In genomic region chr3:142251951-142252350, GRCh38 we compare ENCODE assay signal across 21 cellular contexts.
"Had no signal": no experiment of that assay in that cellular context is flagged by ENCODE, and none has a peak within 500 bp of the region (broad histone marks: within the 10 kb centered on the region; RNA-seq: fewer than 3 reads in every experiment).

No MANE protein-coding gene starts in this region.

- H3K36me3 ChIP-seq: cardiac muscle cell, heart left ventricle, uterus had no signal

- H3K4me3 ChIP-seq: cardiac muscle cell, heart left ventricle, testis, uterus had no signal

- FAIRE-seq: small intestine had no signal

- H3K9me3 ChIP-seq: testis had no signal

- ATAC-seq: heart left ventricle; left cardiac atrium; sciatic nerve; stimulated activated naive B cell treated with anti-CD40 and anti-IgM and Interleukin-4, amounts not matched to agents 10 μg/mL and 1 μg/mL and 100 μg/mL, for 72 hours had no signal

- DNase-seq: activated B cell treated with CpG ODN at 0.5 μM for 24 hours; activated CD4-positive, alpha-beta T cell treated with anti-CD3 and anti-CD28 coated beads for 4 hours; activated CD4-positive, alpha-beta T cell treated with anti-CD3 and anti-CD28 coated beads, Interleukin-2, amount 50 U/mL, for 48 hours; activated naive CD4-positive, alpha-beta T cell treated with Interleukin-2 at 50 U/mL for 16 hours; activated naive CD8-positive, alpha-beta T cell treated with anti-CD3 and anti-CD28 coated beads for 36 hours; activated T-cell treated with anti-CD3 and anti-CD28 coated beads, Interleukin-2, amount 50 U/mL, for 48 hours; cortex of kidney; heart left ventricle; islet precursor cell; left cardiac atrium; small intestine; stimulated activated CD4-positive, alpha-beta T cell treated with anti-CD3 and anti-CD28 coated beads, Interleukin-15, amount 100 ng/mL, for 24 hours; stimulated activated CD8-positive, alpha-beta memory T cell treated with anti-CD3 and anti-CD28 coated beads, Interleukin-4, amount 100 ng/mL, for 48 hours; stimulated activated naive B cell treated with anti-CD40 and anti-IgM and Interleukin-4, amounts not matched to agents 10 μg/mL and 1 μg/mL and 100 μg/mL, for 72 hours; T-helper 9 cell; testis; trophoblast cell; uterus had no signal

- H3K27me3 ChIP-seq: cardiac muscle cell, heart left ventricle, testis, uterus had no signal

- H3K27ac ChIP-seq: cardiac muscle cell, epithelial cell of prostate, heart left ventricle, testis, uterus had no signal

- H3K4me1 ChIP-seq: heart left ventricle, testis, uterus had no signal
